In the genomic region with DNA sequence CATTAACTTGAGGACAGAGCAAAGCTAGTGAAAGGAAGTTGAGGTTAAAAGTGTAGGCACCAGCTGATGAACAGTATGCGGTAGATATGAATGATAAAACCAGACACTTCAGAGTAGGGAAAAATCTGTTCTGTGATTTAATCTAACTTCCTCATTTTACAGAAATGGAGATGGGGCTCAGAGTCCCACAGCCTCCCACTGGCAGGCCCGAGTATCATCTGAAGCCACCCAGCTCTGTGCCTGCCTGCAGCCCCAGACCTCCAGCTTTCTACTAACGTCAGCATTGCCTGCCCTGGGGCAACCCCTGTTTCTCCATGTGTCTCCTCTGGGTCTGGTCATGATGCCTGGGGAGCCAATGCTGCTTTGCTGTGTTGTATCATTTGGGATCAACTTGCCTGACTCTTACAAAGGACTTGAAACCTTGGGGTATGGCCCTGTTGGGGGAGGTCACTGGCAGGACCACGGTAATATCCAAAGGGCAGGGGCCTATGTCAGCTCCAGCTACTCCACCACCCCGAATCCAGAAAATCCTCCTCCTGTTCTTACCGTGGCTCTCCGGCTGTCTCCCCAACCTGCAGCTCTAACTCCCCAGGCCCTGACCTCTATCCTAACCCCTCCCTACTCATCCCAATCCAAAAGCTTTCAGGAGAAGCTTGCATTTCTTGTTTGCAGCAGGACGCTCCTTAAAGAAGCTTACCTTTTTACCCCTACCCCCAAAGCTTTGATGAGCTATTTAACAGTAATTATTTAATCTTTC, we compare ENCODE assay signal across 10 cellular contexts. TPM values are rescaled to one million over a fixed set of nuclear protein-coding genes. Genes with fewer than 3 reads are reported as not detected.
A peak's percentile ranks its signal among the peaks of the same experiment; 100 is the strongest.
DNase-seq lines count a peak whose midpoint lies in the region; ATAC-seq and TF ChIP-seq lines count a peak whose summit lies in the region.
"Had no signal": no experiment of that assay in that cellular context is flagged by ENCODE, and none has a peak within 500 bp of the region (broad histone marks: within the 10 kb centered on the region; RNA-seq: fewer than 3 reads in every experiment).

No MANE protein-coding gene starts in this region.

- H3K4me1 Mint-ChIP-seq in naive thymus-derived CD8-positive, alpha-beta T cell: peaks cover 11 to 22% (median 20%) of the 10 kb centered on the region in 4 donors
- H3K4me1 Mint-ChIP-seq: neural crest cell had no signal

- H3K9me3 Mint-ChIP-seq in naive thymus-derived CD8-positive, alpha-beta T cell: peaks cover 0 to 13% (median 8%) of the 10 kb centered on the region in 9 donors

- peak; percentile 39 for DNase-seq in RPMI8226
- DNase-seq in naive thymus-derived CD8-positive, alpha-beta T cell: peak in 5 of 10 donors; percentile 0 to 21 (median 5)
- DNase-seq in mucosa of descending colon: no peak
- no peak for DNase-seq in EL
- DNase-seq in aorta: no peak
- no peak for DNase-seq in NCI-H1105 treated with DMSO at 0.1 percent for 48 hours (lab: John Stamatoyannopoulos, UW)

- intact Hi-C loops in mucosa of descending colon (cut with DNase I, micrococcal nuclease): no loop called here
- intact Hi-C loops in aorta (cut with DNase I): no loop called here

- ATAC-seq in GM18907 (IDR thresholded peaks at IDR 0.05; ENCODE audit: unreplicated experiment): peak; percentile 92
- ATAC-seq in HG02840 (IDR thresholded peaks at IDR 0.05; ENCODE audit: low FRiP score, unreplicated experiment): peak; percentile 91
- peak; percentile 46 to 82 for ATAC-seq in naive thymus-derived CD8-positive, alpha-beta T cell
- no peak for ATAC-seq in mucosa of descending colon
- ATAC-seq in aorta (ENCODE audit: low FRiP score): no peak

- H3K27me3 ChIP-seq in aorta (ENCODE audit: control insufficient read depth in 1 of 2, insufficient read depth in 2 of 2, low read length in 1 of 2): no peaks in the 10 kb centered on the region

- H3K4me1 ChIP-seq in mucosa of descending colon (ENCODE audit: low read depth): no peaks in the 10 kb centered on the region
- no peaks in the 10 kb centered on the region for H3K4me1 ChIP-seq in aorta (ENCODE audit: control insufficient read depth in 1 of 2, insufficient read depth in 2 of 2, low read length in 2 of 2)

- POLR2A ChIA-PET in naive thymus-derived CD8-positive, alpha-beta T cell (lab: Charles Lee): no interaction called here

- H3K27ac Mint-ChIP-seq in naive thymus-derived CD8-positive, alpha-beta T cell: peak overlapping the region in 9 of 10 donors; percentile 20 to 93 (median 36)

- WGBS in aorta, 2 donors: 83 to 88% methylated on average over 8 of the region's 8 CpGs

- peak overlapping the region in 6 of 10 donors; percentile 22 to 69 (median 46) for H3K4me3 Mint-ChIP-seq in naive thymus-derived CD8-positive, alpha-beta T cell
- H3K4me3 Mint-ChIP-seq: brain, neural crest cell had no signal

- peaks cover 2 to 14% (median 5%) of the 10 kb centered on the region in 5 donors for H3K27me3 Mint-ChIP-seq in naive thymus-derived CD8-positive, alpha-beta T cell
- H3K27me3 Mint-ChIP-seq: brain had no signal

- no peaks in the 10 kb centered on the region for H3K36me3 ChIP-seq in mucosa of descending colon (ENCODE audit: low read depth)
- H3K36me3 ChIP-seq in aorta (ENCODE audit: control insufficient read depth in 1 of 2, insufficient read depth in 2 of 2, low read length in 1 of 2): no peaks in the 10 kb centered on the region

- H3K4me3 ChIP-seq in mucosa of descending colon (no peak overlapping the region), aorta (ENCODE audit: low read length in 2 of 2) (no peak overlapping the region)

- no peak for TF ChIP-seq CTCF in mucosa of descending colon (IDR thresholded peaks at IDR 0.05)

- no peaks in the 10 kb centered on the region for H3K9me3 ChIP-seq in mucosa of descending colon
- peaks cover 2% of the 10 kb centered on the region for H3K9me3 ChIP-seq in aorta (ENCODE audit: control insufficient read depth, low read length)

- H3K27ac ChIP-seq in aorta (ENCODE audit: low read depth in 1 of 2, low read length in 2 of 2): no peak overlapping the region

- H3K36me3 Mint-ChIP-seq in naive thymus-derived CD8-positive, alpha-beta T cell: peaks cover 0 to 7% (median 2%) of the 10 kb centered on the region in 3 donors
- H3K36me3 Mint-ChIP-seq: brain had no signal

RNA-seq across cellular contexts. Expression of a gene that starts 56.2 kb away (rescaled TPM):
- not detected for total RNA-seq in naive thymus-derived CD8-positive, alpha-beta T cell
- not detected for polyA plus RNA-seq in naive thymus-derived CD8-positive, alpha-beta T cell
- total RNA-seq in mucosa of descending colon: under 1 TPM in 2 of 3 donors, not detected in 1; 0.55 to 0.75 TPM
- not detected for total RNA-seq in aorta
- not detected for polyA plus RNA-seq in aorta
- total RNA-seq: neural crest cell had no signal

Comparison
In these comparisons a context has a peak if more than half of its experiments do, and no peak if none do; other contexts are left out.
1. ATAC-seq: peak in GM18907 (single experiment), HG02840 (single experiment) and naive thymus-derived CD8-positive, alpha-beta T cell (2 of 2); none in mucosa of descending colon (single experiment) and aorta (single experiment).